In the genomic region with DNA sequence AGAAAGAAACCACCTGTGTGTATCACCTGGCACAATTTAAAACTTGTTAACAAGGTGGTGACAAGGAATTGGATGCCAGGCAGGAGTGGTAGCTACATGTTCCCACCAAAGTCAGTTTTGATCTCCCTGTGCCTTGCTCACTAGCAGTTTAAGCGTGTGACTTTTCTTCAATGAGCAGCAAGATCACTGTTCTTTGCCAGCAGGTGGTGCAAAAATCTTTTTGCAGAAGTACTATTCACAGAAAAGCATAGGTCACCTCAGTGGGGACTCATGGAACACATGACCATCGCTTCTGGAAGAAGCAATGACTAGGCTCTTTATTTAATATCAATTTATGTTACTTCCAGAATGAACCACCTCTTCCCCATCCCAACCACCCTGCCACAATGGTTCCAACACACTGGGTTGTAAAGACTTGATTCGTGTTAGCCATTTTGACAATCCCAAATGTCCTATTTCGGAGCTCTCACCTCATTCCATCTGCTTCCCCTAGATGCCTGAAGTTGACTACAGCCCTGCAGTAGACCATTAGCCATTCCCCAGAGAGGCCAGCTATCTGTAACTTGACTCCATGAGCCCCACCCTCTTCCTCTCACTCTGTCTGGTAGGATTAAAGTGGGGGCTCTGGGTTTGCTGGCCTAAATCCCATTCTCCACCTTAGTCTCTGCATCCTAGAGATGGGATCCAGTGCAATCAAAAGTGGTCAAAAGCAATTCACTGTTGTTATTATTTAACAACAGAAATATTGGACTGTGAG, we compare ENCODE assay signal across 9 cellular contexts. TPM values are rescaled to one million over a fixed set of nuclear protein-coding genes. Genes with fewer than 3 reads are reported as not detected.
DNase-seq lines count a peak whose midpoint lies in the region; ATAC-seq and TF ChIP-seq lines count a peak whose summit lies in the region.
"Had no signal": no experiment of that assay in that cellular context is flagged by ENCODE, and none has a peak within 500 bp of the region (broad histone marks: within the 10 kb centered on the region; RNA-seq: fewer than 3 reads in every experiment).

No MANE protein-coding gene starts in this region.

- POLR2A ChIA-PET in naive thymus-derived CD8-positive, alpha-beta T cell (lab: Charles Lee) = no interaction called here

- no peak for ATAC-seq in GM19397 (IDR thresholded peaks at IDR 0.05; ENCODE audit: unreplicated experiment)
- no peak for ATAC-seq in naive thymus-derived CD8-positive, alpha-beta T cell

- peaks cover 18 to 50% (median 30%) of the 10 kb centered on the region in 5 donors for H3K27me3 Mint-ChIP-seq in naive thymus-derived CD8-positive, alpha-beta T cell

- peak overlapping the region; percentile 25 for H2AFZ ChIP-seq in neuronal stem cell (ENCODE audit: low read length)

- no peak for TF ChIP-seq POLR2A in NB4 (IDR thresholded peaks at IDR 0.05; ENCODE audit: extremely low read depth, insufficient read length)
- TF ChIP-seq POLR2A in spleen (IDR thresholded peaks at IDR 0.05) = no peak

- H3K9me3 Mint-ChIP-seq in naive thymus-derived CD8-positive, alpha-beta T cell = no peaks in the 10 kb centered on the region
- H3K9me3 Mint-ChIP-seq: memory B cell had no signal

- H3K36me3 ChIP-seq in neuronal stem cell (replicated peaks in 1 of 2; ENCODE audit: control insufficient read depth in 2 of 2, insufficient read depth in 2 of 2, low read length in 2 of 2) = no peaks in the 10 kb centered on the region
- H3K36me3 ChIP-seq in spleen = no peaks in the 10 kb centered on the region

- no peak overlapping the region for H3K18ac ChIP-seq in neuronal stem cell (ENCODE audit: low read length)

- DNase-seq in NB4 (ENCODE audit: low read depth) (peak; percentile 57), dorsolateral prefrontal cortex (no peak), neuronal stem cell (ENCODE audit: low spot score) (no peak), spleen (no peak)
- no peak for DNase-seq in NK-92 treated with Interleukin-12 subunit alpha and Interleukin-12 subunit beta, amount 100 ng/mL, for 24 hours (lab: John Stamatoyannopoulos, UW)
- no peak for DNase-seq in naive thymus-derived CD8-positive, alpha-beta T cell

- H3K27ac Mint-ChIP-seq in naive thymus-derived CD8-positive, alpha-beta T cell = peak overlapping the region in 1 of 10 donors; percentile 88
- H3K27ac Mint-ChIP-seq: memory B cell had no signal

- no peak overlapping the region for H3K9ac ChIP-seq in neuronal stem cell (ENCODE audit: low read depth, low read length, poor library complexity)

- peaks cover 10 to 11% of the 10 kb centered on the region in 2 donors for H3K4me1 ChIP-seq in neuronal stem cell (ENCODE audit: control insufficient read depth in 2 of 2, insufficient read depth in 1 of 2, low read depth in 1 of 2, low read length in 2 of 2)
- no peaks in the 10 kb centered on the region for H3K4me1 ChIP-seq in spleen

- intact Hi-C loops in dorsolateral prefrontal cortex (cut with DNase I) (no loop called here), spleen (cut with DNase I; ENCODE audit: low total_unique reads) (no loop called here)

- no peak overlapping the region for H2BK15ac ChIP-seq in neuronal stem cell (ENCODE audit: low read length)

- peaks cover 0 to 19% (median 0%) of the 10 kb centered on the region in 45 donors for H3K27me3 ChIP-seq in dorsolateral prefrontal cortex
- no peaks in the 10 kb centered on the region for H3K27me3 ChIP-seq in neuronal stem cell (ENCODE audit: control insufficient read depth in 3 of 3, insufficient read depth in 3 of 3, low read depth in 1 of 3, low read length in 3 of 3)
- peaks cover 0 to 6% (median 0%) of the 10 kb centered on the region in 7 donors for H3K27me3 ChIP-seq in spleen (replicated peaks in 1 of 7)

- H2BK12ac ChIP-seq in neuronal stem cell (ENCODE audit: low read length) = no peak overlapping the region

- no peak overlapping the region for H4K8ac ChIP-seq in neuronal stem cell (ENCODE audit: low read depth, low read length)

- H4K91ac ChIP-seq in neuronal stem cell (ENCODE audit: low read depth, low read length, poor library complexity) = no peak overlapping the region

- H2BK120ac ChIP-seq in neuronal stem cell (ENCODE audit: low read depth, low read length) = no peak overlapping the region

- TF ChIP-seq CTCF in GM12872 (IDR thresholded peaks at IDR 0.05; ENCODE audit: insufficient read depth, low read depth, low read length) = peak; percentile 20; the same call in 1 of the 3 replicates
- peak; percentile 40 for TF ChIP-seq CTCF in NB4 (IDR thresholded peaks at IDR 0.05; ENCODE audit: low read depth, low read length)
- TF ChIP-seq CTCF in dorsolateral prefrontal cortex (IDR thresholded peaks at IDR 0.05 in 54 of 56, conservative IDR thresholded peaks at IDR 0.05 in 2 of 56; ENCODE audit: low read depth in 1 of 56, partially characterized antibody in 56 of 56) = peak in 41 of 56 donors; percentile 9 to 58 (median 23)
- TF ChIP-seq CTCF in spleen (IDR thresholded peaks at IDR 0.05 in 8 of 11, conservative IDR thresholded peaks at IDR 0.05 in 3 of 11) = peak in 2 of 11 experiments; percentile 5 to 26

- no peaks in the 10 kb centered on the region for H3K79me1 ChIP-seq in neuronal stem cell (ENCODE audit: low read depth, low read length)

- H2BK5ac ChIP-seq in neuronal stem cell (ENCODE audit: low read length) = no peak overlapping the region

- H3K9me3 ChIP-seq in neuronal stem cell (replicated peaks in 1 of 2; ENCODE audit: control insufficient read depth in 2 of 2, insufficient read depth in 1 of 2, low read depth in 1 of 2, low read length in 2 of 2) = no peaks in the 10 kb centered on the region
- no peaks in the 10 kb centered on the region for H3K9me3 ChIP-seq in spleen

- no peak overlapping the region for H3K4ac ChIP-seq in neuronal stem cell (ENCODE audit: low read length)

- H3K36me3 Mint-ChIP-seq in naive thymus-derived CD8-positive, alpha-beta T cell = no peaks in the 10 kb centered on the region
- H3K36me3 Mint-ChIP-seq: memory B cell had no signal

- no peak overlapping the region for H3K23ac ChIP-seq in neuronal stem cell (ENCODE audit: low read depth, low read length, poor library complexity)

- H3K27ac ChIP-seq in dorsolateral prefrontal cortex = no peak overlapping the region
- H3K27ac ChIP-seq in neuronal stem cell (replicated peaks; ENCODE audit: low read length) = no peak overlapping the region
- H3K27ac ChIP-seq in spleen = no peak overlapping the region

- no CpG with 5 or more reads among the region's 4 CpGs for WGBS in neuronal stem cell (ENCODE audit: extremely low coverage in 2 of 2, insufficient read length in 2 of 2, insufficient replicate concordance in 1 of 2), 2 donors
- WGBS in spleen, 5 donors = 58 to 77% (median 65%) methylated on average over 4 of the region's 4 CpGs

- H3K14ac ChIP-seq in neuronal stem cell (ENCODE audit: low read length) = no peak overlapping the region

- no peak overlapping the region for H3K4me3 ChIP-seq in NB4 (ENCODE audit: low read depth, low read length)
- H3K4me3 ChIP-seq in dorsolateral prefrontal cortex = no peak overlapping the region
- no peak overlapping the region for H3K4me3 ChIP-seq in neuronal stem cell (ENCODE audit: low read length in 2 of 2)
- H3K4me3 ChIP-seq in spleen = no peak overlapping the region

- H3K4me3 Mint-ChIP-seq in naive thymus-derived CD8-positive, alpha-beta T cell = no peak overlapping the region
- H3K4me3 Mint-ChIP-seq: memory B cell had no signal

- no peak overlapping the region for H2AK5ac ChIP-seq in neuronal stem cell (ENCODE audit: low read depth, low read length)

- H3K4me1 Mint-ChIP-seq in naive thymus-derived CD8-positive, alpha-beta T cell = no peaks in the 10 kb centered on the region
- H3K4me1 Mint-ChIP-seq: memory B cell had no signal

- H3K4me2 ChIP-seq in neuronal stem cell (ENCODE audit: insufficient read depth, low read length, poor library complexity, severe bottlenecking) = no peak overlapping the region

RNA-seq across cellular contexts. Expression of gene TNFRSF19, which starts 59.1 kb away (rescaled TPM):
- total RNA-seq in dorsolateral prefrontal cortex (1 to 10 TPM; 1.6 to 6.0 (median 3.0) TPM), spleen (10 to 100 TPM in 1 of 7 donors, 1 to 10 TPM in 6; 2.2 to 12.2 (median 5.6) TPM)
- polyA plus RNA-seq in neuronal stem cell (2013, experiment 1 of 2) = 0.92 TPM
- 0.84 TPM for polyA plus RNA-seq in neuronal stem cell (2013, experiment 2 of 2)
- polyA plus RNA-seq in spleen = 1 to 10 TPM; 1.0 to 1.9 (median 1.6) TPM
- under 1 TPM in 1 of 2 experiments, not detected in 1; 0.16 TPM for total RNA-seq in naive thymus-derived CD8-positive, alpha-beta T cell
- polyA plus RNA-seq in naive thymus-derived CD8-positive, alpha-beta T cell = not detected
